9 cellular contexts compared by ENCODE assay signal in the genomic region with DNA sequence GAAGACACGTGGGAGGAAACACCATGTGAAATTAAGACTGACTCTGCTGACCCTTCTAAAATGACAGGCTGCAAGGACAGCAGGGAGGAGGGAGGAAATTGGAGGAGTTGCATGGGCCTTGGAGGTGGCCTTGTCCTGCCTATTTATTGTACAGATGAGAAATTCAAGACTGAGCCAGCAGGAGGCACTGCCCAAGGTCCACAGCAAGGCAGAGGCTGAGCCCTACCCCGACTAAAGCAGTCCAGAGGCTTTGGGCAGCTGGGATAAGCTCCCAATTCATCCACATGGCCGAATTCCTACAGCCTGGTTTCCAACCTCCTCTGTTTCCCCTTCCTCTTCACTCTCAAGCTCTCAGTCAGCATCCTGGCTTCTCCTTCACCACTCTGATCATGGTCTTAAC.
DNase-seq lines count a peak whose midpoint lies in the region; TF ChIP-seq lines count a peak whose summit lies in the region.
"Had no signal": no experiment of that assay in that cellular context is flagged by ENCODE, and none has a peak within 500 bp of the region (broad histone marks: within the 10 kb centered on the region; RNA-seq: fewer than 3 reads in every experiment).

No MANE protein-coding gene starts in this region.

- H3K9me3 Mint-ChIP-seq in glutamatergic neuron (ENCODE audit: unreplicated experiment): peaks cover 9% of the 10 kb centered on the region

- TF ChIP-seq EP300 in transverse colon (IDR thresholded peaks at IDR 0.05; ENCODE audit: low read depth): no peak

- H3K27me3 ChIP-seq in left ventricle myocardium inferior (ENCODE audit: low read depth) (no peaks in the 10 kb centered on the region), right atrium auricular region (no peaks in the 10 kb centered on the region), WERI-Rb-1 (ENCODE audit: insufficient read depth, low read depth, severe bottlenecking) (no peaks in the 10 kb centered on the region), transverse colon (no peaks in the 10 kb centered on the region)
- H3K27me3 ChIP-seq: gastrocnemius medialis had no signal

- H3K4me3 Mint-ChIP-seq in glutamatergic neuron (ENCODE audit: unreplicated experiment): no peak overlapping the region

- H3K4me1 ChIP-seq in left ventricle myocardium inferior (peaks cover 16% of the 10 kb centered on the region), right atrium auricular region (peaks cover 0 to 12% of the 10 kb centered on the region in 2 donors), transverse colon (no peaks in the 10 kb centered on the region)

- H3K36me3 ChIP-seq in left ventricle myocardium inferior (no peaks in the 10 kb centered on the region), right atrium auricular region (no peaks in the 10 kb centered on the region), WERI-Rb-1 (no peaks in the 10 kb centered on the region), transverse colon (no peaks in the 10 kb centered on the region)
- H3K36me3 ChIP-seq: gastrocnemius medialis had no signal

- 55% methylated on average over 3 of the region's 3 CpGs; no CpG with 5 or more reads in 1 of the 2 donors for WGBS in transverse colon (ENCODE audit: low coverage in 1 of 2), 2 donors

- TF ChIP-seq CTCF in left ventricle myocardium inferior (IDR thresholded peaks at IDR 0.05; ENCODE audit: borderline replicate concordance) (peak; percentile 49), right atrium auricular region (IDR thresholded peaks at IDR 0.05) (peak in 1 of 2 donors; percentile 39), WERI-Rb-1 (IDR thresholded peaks at IDR 0.05; ENCODE audit: low read depth, low read length) (peak; percentile 58; the same call in 1 of the 2 replicates), glutamatergic neuron (IDR thresholded peaks at IDR 0.05; ENCODE audit: partially characterized antibody, unreplicated experiment) (peak; percentile 23), transverse colon (IDR thresholded peaks at IDR 0.05) (peak; percentile 13 to 56 (median 42))

- H3K9me3 ChIP-seq in left ventricle myocardium inferior (replicated peaks) (no peaks in the 10 kb centered on the region), right atrium auricular region (no peaks in the 10 kb centered on the region), WERI-Rb-1 (ENCODE audit: severe bottlenecking) (no peaks in the 10 kb centered on the region), transverse colon (no peaks in the 10 kb centered on the region)
- H3K9me3 ChIP-seq: gastrocnemius medialis had no signal

- no peaks in the 10 kb centered on the region for H3K36me3 Mint-ChIP-seq in glutamatergic neuron (ENCODE audit: unreplicated experiment)

- H3K27me3 Mint-ChIP-seq in glutamatergic neuron (ENCODE audit: unreplicated experiment): peaks cover 18% of the 10 kb centered on the region

- DNase-seq in left ventricle myocardium inferior: no peak
- DNase-seq in right atrium auricular region (ENCODE audit: low spot score): no peak
- peak; percentile 40 for DNase-seq in WERI-Rb-1
- no peak for DNase-seq in glutamatergic neuron
- DNase-seq in transverse colon: peak; percentile 45
- no peak for DNase-seq in posterior vena cava (ENCODE audit: low spot score)
- DNase-seq in NCI-H748 (lab: John Stamatoyannopoulos, UW; ENCODE audit: unreplicated experiment): no peak
- DNase-seq in NCI-H187 (lab: John Stamatoyannopoulos, UW): no peak
- DNase-seq: gastrocnemius medialis had no signal

- peaks cover 21% of the 10 kb centered on the region for H3K4me1 Mint-ChIP-seq in glutamatergic neuron (ENCODE audit: low read depth, unreplicated experiment)

- intact Hi-C loops in left ventricle myocardium inferior (cut with micrococcal nuclease) (loop anchor here (10.0 kb wide), 2 partner anchors 182 to 342 kb away; no protein-coding TSS in a partner anchor), transverse colon (cut with DNase I; ENCODE audit: low total_unique reads) (no loop called here), posterior vena cava (cut with DNase I) (no loop called here)

- in situ Hi-C loops in transverse colon (cut with MboI; ENCODE audit: low pct_ligation_motif_present in 1 of 4, low pct_unique_long_range_greater_than_20kb in 1 of 4, low sequenced_read_pairs in 3 of 4): loop anchor here in 2 of 4 donors (10.0 kb wide), 1 partner anchor 342 kb away; no protein-coding TSS in a partner anchor

- H3K4me3 ChIP-seq in left ventricle myocardium inferior (no peak overlapping the region), right atrium auricular region (no peak overlapping the region), WERI-Rb-1 (ENCODE audit: low read depth, low read length) (no peak overlapping the region), transverse colon (no peak overlapping the region)
- H3K4me3 ChIP-seq: gastrocnemius medialis had no signal

- peak overlapping the region; percentile 48 for H3K27ac Mint-ChIP-seq in glutamatergic neuron (ENCODE audit: unreplicated experiment)

- H3K27ac ChIP-seq in left ventricle myocardium inferior (replicated peaks): no peak overlapping the region
- H3K27ac ChIP-seq in right atrium auricular region: no peak overlapping the region
- H3K27ac ChIP-seq in WERI-Rb-1: no peak overlapping the region
- no peak overlapping the region for H3K27ac ChIP-seq in transverse colon
- H3K27ac ChIP-seq: gastrocnemius medialis had no signal

- TF ChIP-seq POLR2A in transverse colon (IDR thresholded peaks at IDR 0.05): no peak

Comparison
In these comparisons a context has a peak if more than half of its experiments do, and no peak if none do; other contexts are left out.
1. DNase-seq: peak in WERI-Rb-1 (single experiment) and transverse colon (single experiment); none in left ventricle myocardium inferior (single experiment), right atrium auricular region (single experiment), glutamatergic neuron (single experiment), posterior vena cava (single experiment), NCI-H748 (single experiment) and NCI-H187 (0 of 2).